ENCODE assay signal across 8 cellular contexts in the genomic region with DNA sequence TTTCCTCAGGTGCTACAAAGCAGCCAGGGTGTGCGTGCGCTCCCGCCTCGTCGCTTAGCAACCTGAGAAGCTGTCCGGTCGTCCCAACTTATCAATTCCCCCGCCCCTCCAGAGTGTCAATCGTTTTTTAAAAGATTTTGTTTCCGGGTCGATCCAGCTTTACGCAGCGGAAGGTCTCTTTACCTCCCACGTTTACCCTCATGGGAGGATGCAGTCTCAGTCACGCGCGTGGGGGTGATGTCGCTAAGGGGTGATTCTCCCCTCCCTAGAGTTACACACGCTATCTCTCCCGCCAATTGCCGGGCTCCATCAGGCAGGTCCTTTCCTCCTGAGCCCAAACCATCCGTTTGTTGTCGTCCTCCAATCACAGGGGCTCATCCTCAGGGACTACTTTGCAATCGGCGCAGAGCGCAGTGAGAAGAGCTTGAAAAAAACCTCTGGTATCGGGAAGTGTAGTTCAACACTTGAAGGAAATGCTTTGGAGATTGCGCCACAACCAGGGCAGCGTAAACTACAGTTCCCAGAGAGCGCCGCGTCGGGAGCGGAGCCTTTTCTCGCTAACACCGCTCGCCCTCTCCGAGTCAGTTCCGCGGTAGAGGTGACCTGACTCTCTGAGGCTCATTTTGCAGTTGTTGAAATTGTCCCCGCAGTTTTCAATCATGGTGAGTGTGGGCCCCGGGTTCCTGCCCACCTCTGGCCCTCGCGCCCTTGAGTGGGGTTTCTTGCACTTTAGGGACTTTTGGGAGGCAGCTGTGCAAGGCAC. TPM values are rescaled to one million over a fixed set of nuclear protein-coding genes. Genes with fewer than 3 reads are reported as not detected.
DNase-seq lines count a peak whose midpoint lies in the region; ATAC-seq lines count a peak whose summit lies in the region.

A gene (plus strand): TSS at position 579 of the 763 bp plus-strand sequence. CDS start 81 bp downstream, at position 660.
A gene with protein sequence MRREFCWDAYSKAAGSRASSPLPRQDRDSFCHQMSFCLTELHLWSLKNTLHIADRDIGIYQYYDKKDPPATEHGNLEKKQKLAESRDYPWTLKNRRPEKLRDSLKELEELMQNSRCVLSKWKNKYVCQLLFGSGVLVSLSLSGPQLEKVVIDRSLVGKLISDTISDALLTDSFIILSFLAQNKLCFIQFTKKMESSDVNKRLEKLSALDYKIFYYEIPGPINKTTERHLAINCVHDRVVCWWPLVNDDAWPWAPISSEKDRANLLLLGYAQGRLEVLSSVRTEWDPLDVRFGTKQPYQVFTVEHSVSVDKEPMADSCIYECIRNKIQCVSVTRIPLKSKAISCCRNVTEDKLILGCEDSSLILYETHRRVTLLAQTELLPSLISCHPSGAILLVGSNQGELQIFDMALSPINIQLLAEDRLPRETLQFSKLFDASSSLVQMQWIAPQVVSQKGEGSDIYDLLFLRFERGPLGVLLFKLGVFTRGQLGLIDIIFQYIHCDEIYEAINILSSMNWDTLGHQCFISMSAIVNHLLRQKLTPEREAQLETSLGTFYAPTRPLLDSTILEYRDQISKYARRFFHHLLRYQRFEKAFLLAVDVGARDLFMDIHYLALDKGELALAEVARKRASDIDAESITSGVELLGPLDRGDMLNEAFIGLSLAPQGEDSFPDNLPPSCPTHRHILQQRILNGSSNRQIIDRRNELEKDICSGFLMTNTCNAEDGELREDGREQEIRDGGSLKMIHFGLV (minus strand): TSS at position 93 of the 763 bp plus-strand sequence. CDS start 206 bp downstream, outside the sequence.

- peaks cover 21 to 31% (median 31%) of the 10 kb centered on the region in 3 donors for H3K4me1 Mint-ChIP-seq in IgD-negative memory B cell

- no peaks in the 10 kb centered on the region for H3K9me3 ChIP-seq in mononuclear cell (ENCODE audit: low read depth, low read length)

- H3K36me3 Mint-ChIP-seq in IgD-negative memory B cell = no peaks in the 10 kb centered on the region

- peak within 1 kb of the TSS; percentile 90 to 99 (median 99) for H3K27ac Mint-ChIP-seq in IgD-negative memory B cell

- no peaks in the 10 kb centered on the region for H3K27me3 ChIP-seq in mononuclear cell (ENCODE audit: insufficient read depth, low read length)

- peaks cover 32% of the 10 kb centered on the region for H3K4me1 ChIP-seq in mononuclear cell (ENCODE audit: insufficient read depth, low read length)

- H3K27me3 Mint-ChIP-seq in IgD-negative memory B cell = no peaks in the 10 kb centered on the region

- H3K9me3 Mint-ChIP-seq in IgD-negative memory B cell = no peaks in the 10 kb centered on the region

- DNase-seq in DMS153 (lab: John Stamatoyannopoulos, UW) (peak; percentile 99), OCI-M1 (lab: John Stamatoyannopoulos, UW) (peak; percentile 97), activated T-cell treated with anti-CD3 and anti-CD28 coated beads for 48 hours (ENCODE audit: low read depth) (peak; percentile 86), epithelial cell of prostate (ENCODE audit: low read depth, low spot score) (peak; percentile 100)
- DNase-seq in stimulated activated CD8-positive, alpha-beta memory T cell treated with anti-CD3 and anti-CD28 coated beads, Interleukin-2, amount 100 ng/mL, for 48 hours (ENCODE audit: low read depth in 2 of 2) = peak; percentile 81 to 85

- peak within 1 kb of the TSS; percentile 91 to 98 (median 96) for H3K4me3 Mint-ChIP-seq in IgD-negative memory B cell

- peak; percentile 76 for ATAC-seq in GM21576 (IDR thresholded peaks at IDR 0.05; ENCODE audit: unreplicated experiment)

- H3K27ac ChIP-seq in epithelial cell of prostate = peak within 1 kb of the TSS; percentile 67

- H3K4me3 ChIP-seq in mononuclear cell (ENCODE audit: low read length) = peak within 1 kb of the TSS; percentile 63

RNA-seq across cellular contexts. Expression of the first gene that starts in this region (rescaled TPM):
- polyA plus RNA-seq in IgD-negative memory B cell = 213 TPM
- 90.6 TPM for total RNA-seq in mononuclear cell

RNA-seq across cellular contexts. Expression of the second gene that starts in this region (rescaled TPM):
- polyA plus RNA-seq in IgD-negative memory B cell = 2.7 TPM
- total RNA-seq in mononuclear cell = 14.5 TPM

Comparison
In these comparisons a context has a peak if more than half of its experiments do, and no peak if none do; other contexts are left out.
1. Peak in every context shown above with its lines: DNase-seq, ATAC-seq, H3K4me3 ChIP-seq and H3K27ac ChIP-seq.